ENCODE assay signal across 8 cellular contexts in the genomic region with DNA sequence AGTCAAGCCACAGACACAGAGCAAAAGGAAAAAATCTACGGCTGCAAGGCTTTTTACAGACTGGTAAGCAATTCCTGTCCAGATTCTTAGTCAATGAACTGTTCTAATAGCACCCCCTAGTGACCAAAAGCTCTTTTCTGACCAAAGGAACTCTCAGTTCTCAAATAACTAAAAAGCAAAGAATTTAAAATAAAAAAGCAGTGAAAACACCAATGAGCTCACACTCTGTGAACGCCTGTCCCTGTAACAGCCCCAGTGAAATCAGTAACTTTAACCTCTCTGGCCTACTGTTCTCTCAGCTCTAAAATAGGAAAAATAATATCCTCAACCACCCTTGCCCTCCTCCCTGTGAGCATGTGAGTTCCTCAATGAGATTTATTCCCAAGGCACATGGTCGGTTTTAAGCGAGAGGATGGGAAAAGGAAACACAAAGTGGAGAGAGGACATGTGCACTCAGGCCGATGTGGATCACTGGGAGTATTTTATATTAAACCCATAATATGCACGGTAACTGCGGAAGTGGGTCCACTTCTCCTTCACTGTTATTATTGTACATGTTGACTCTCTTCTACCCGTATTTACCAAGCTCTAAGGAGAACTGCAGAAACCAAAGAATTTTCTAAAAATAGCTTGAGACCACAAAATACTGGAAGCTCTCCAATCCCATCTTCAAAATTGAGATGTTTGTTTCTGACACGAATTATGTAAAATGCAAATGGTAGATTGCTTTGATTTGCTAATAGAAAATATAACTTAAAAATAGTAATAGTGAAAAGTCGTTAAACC.
A peak's percentile ranks its signal among the peaks of the same experiment; 100 is the strongest.
DNase-seq lines count a peak whose midpoint lies in the region; ATAC-seq and TF ChIP-seq lines count a peak whose summit lies in the region.

No MANE protein-coding gene starts in this region.

- no peaks in the 10 kb centered on the region for H3K9me3 Mint-ChIP-seq in central memory CD8-positive, alpha-beta T cell

- H3K9me3 ChIP-seq in DND-41 (ENCODE audit: insufficient read depth, low read length, severe bottlenecking) (no peaks in the 10 kb centered on the region), NT2/D1 (ENCODE audit: insufficient read depth, low read length) (no peaks in the 10 kb centered on the region), liver (ENCODE audit: control insufficient read depth in 4 of 4, low read length in 3 of 4) (no peaks in the 10 kb centered on the region), uterus (no peaks in the 10 kb centered on the region)

- WGBS in liver, result 54% methylated on average over 10 of the region's 10 CpGs

- H3K36me3 ChIP-seq in DND-41 (ENCODE audit: insufficient read depth, low read length), result peaks cover 23% of the 10 kb centered on the region
- H3K36me3 ChIP-seq in NT2/D1 (ENCODE audit: insufficient read depth, insufficient read length, low read length), result peaks cover 3% of the 10 kb centered on the region
- no peaks in the 10 kb centered on the region for H3K36me3 ChIP-seq in liver (ENCODE audit: control insufficient read depth in 4 of 4, insufficient read depth in 3 of 4, low read depth in 1 of 4, low read length in 3 of 4)
- no peaks in the 10 kb centered on the region for H3K36me3 ChIP-seq in uterus

- no peak overlapping the region for H3K4me3 Mint-ChIP-seq in central memory CD8-positive, alpha-beta T cell

- DNase-seq in DND-41 (peak; percentile 15), HT-29 (ENCODE audit: low spot score) (peak; percentile 80), NT2/D1 (ENCODE audit: low read depth, low spot score) (peak; percentile 77), uterus (no peak), GOT3 (lab: John Stamatoyannopoulos, UW) (no peak)
- no peak for DNase-seq in central memory CD8-positive, alpha-beta T cell (ENCODE audit: low spot score in 2 of 2)

- peaks cover 6% of the 10 kb centered on the region for H3K4me1 Mint-ChIP-seq in central memory CD8-positive, alpha-beta T cell

- H3K27ac ChIP-seq in DND-41 (ENCODE audit: low read length) (no peak overlapping the region), liver (ENCODE audit: low read depth in 1 of 2, low read length in 2 of 2) (no peak overlapping the region), uterus (no peak overlapping the region)

- H3K27ac Mint-ChIP-seq in central memory CD8-positive, alpha-beta T cell (ENCODE audit: low read depth), result no peak overlapping the region

- intact Hi-C loops in uterus (cut with DNase I; ENCODE audit: low total_unique reads), result no loop called here

- TF ChIP-seq POLR2A in uterus (IDR thresholded peaks at IDR 0.05), result no peak

- peaks cover 7% of the 10 kb centered on the region for H3K36me3 Mint-ChIP-seq in central memory CD8-positive, alpha-beta T cell (ENCODE audit: insufficient read depth)

- peak; percentile 75 for TF ChIP-seq CTCF in DND-41 (IDR thresholded peaks at IDR 0.05; ENCODE audit: borderline replicate concordance, extremely low read depth, low read length, poor library complexity, severe bottlenecking)
- TF ChIP-seq CTCF in liver (IDR thresholded peaks at IDR 0.05; ENCODE audit: low read depth, low read length, missing input control), result peak; percentile 67
- peak; percentile 54 to 65 (median 61) for TF ChIP-seq CTCF in uterus (IDR thresholded peaks at IDR 0.05)

- H3K27me3 ChIP-seq in DND-41 (ENCODE audit: insufficient read depth, low read length, poor library complexity), result no peaks in the 10 kb centered on the region
- H3K27me3 ChIP-seq in NT2/D1 (ENCODE audit: insufficient read depth, insufficient read length), result no peaks in the 10 kb centered on the region
- H3K27me3 ChIP-seq in liver (ENCODE audit: control insufficient read depth in 4 of 4, insufficient read depth in 4 of 4, low read length in 3 of 4), result no peaks in the 10 kb centered on the region
- H3K27me3 ChIP-seq in uterus, result no peaks in the 10 kb centered on the region

- ATAC-seq in DND-41 (ENCODE audit: insufficient read depth, low read depth), result peak; percentile 75
- peak; percentile 72 for ATAC-seq in GM19455 (IDR thresholded peaks at IDR 0.05; ENCODE audit: unreplicated experiment)
- peak; percentile 60 for ATAC-seq in central memory CD8-positive, alpha-beta T cell (replicated peaks; ENCODE audit: extremely low read depth, poor library complexity, severe bottlenecking)

- no peak overlapping the region for H2AFZ ChIP-seq in DND-41 (ENCODE audit: low read depth, low read length)

- H3K27me3 Mint-ChIP-seq in central memory CD8-positive, alpha-beta T cell, result no peaks in the 10 kb centered on the region

- TF ChIP-seq RAD21 in liver (IDR thresholded peaks at IDR 0.05), result peak; percentile 86 to 87

- H3K4me2 ChIP-seq in DND-41 (ENCODE audit: insufficient read depth, low read length), result no peak overlapping the region

- H3K4me3 ChIP-seq in DND-41 (ENCODE audit: low read depth in 1 of 2, low read length in 2 of 2), result no peak overlapping the region
- no peak overlapping the region for H3K4me3 ChIP-seq in NT2/D1 (ENCODE audit: insufficient read length, low read depth)
- no peak overlapping the region for H3K4me3 ChIP-seq in liver (ENCODE audit: low read depth in 1 of 3, low read length in 3 of 3)
- H3K4me3 ChIP-seq in uterus, result no peak overlapping the region

- no peaks in the 10 kb centered on the region for H4K20me1 ChIP-seq in DND-41 (ENCODE audit: insufficient read depth, low read length)

- H3K79me2 ChIP-seq in DND-41 (ENCODE audit: insufficient read depth, low read length), result no peaks in the 10 kb centered on the region

- no peaks in the 10 kb centered on the region for H3K4me1 ChIP-seq in DND-41 (ENCODE audit: insufficient read depth, low read length)
- H3K4me1 ChIP-seq in NT2/D1 (ENCODE audit: insufficient read depth, insufficient read length), result peaks cover 6% of the 10 kb centered on the region
- no peaks in the 10 kb centered on the region for H3K4me1 ChIP-seq in liver (ENCODE audit: control insufficient read depth in 4 of 4, insufficient read depth in 4 of 4, low read length in 3 of 4)
- no peaks in the 10 kb centered on the region for H3K4me1 ChIP-seq in uterus

- H3K9ac ChIP-seq in DND-41 (ENCODE audit: low read depth, low read length) (no peak overlapping the region), NT2/D1 (ENCODE audit: insufficient read length, low read depth) (no peak overlapping the region), liver (ENCODE audit: low read depth in 1 of 2, low read length in 2 of 2) (no peak overlapping the region)

TF ChIP-seq in liver, 16 proteins besides CTCF, POLR2A, EP300 and RAD21:
- TF ChIP-seq ATF3 (IDR thresholded peaks at IDR 0.05) (no peak), FOXA2 (IDR thresholded peaks at IDR 0.05) (no peak)

Comparison
In these comparisons a context has a peak if more than half of its experiments do, and no peak if none do; other contexts are left out.
1. DNase-seq: peak in DND-41 (single experiment), HT-29 (single experiment) and NT2/D1 (single experiment); none in central memory CD8-positive, alpha-beta T cell (0 of 2), uterus (0 of 2) and GOT3 (single experiment).
2. Peak in every context shown above with its lines, with median percentiles within 50 percentile points of each other: ATAC-seq and CTCF ChIP-seq.